ENCODE assay signal across 8 cellular contexts in the genomic region with DNA sequence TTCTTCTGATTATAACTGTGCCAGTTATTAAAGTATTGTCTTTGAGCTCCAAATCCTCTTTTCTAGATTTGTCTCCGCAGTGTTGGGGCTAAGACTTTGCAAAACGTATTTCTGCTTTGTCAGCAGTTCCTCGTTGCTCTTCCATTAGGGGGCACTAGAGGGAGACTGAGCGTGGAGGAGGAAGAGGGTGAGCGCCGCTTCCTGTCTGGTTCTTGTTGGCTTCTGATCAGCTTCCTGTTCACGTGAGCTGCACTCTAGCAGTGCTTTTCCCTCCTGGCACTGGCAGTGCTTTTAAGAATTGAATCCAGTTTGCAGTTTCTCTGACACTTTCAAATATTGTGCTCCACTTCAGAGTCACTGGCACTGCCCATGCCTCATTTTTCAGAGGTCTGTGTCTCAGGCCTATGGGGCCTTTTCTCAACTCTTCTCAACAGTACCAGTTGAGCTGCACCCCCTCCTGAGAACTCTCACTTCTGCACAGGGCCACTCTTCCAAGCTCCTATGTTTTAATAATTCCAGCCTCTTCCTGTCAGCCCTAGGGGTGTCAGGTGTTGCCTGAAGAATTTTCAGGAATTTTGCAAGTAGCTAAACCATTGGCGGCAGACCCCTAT. TPM values are rescaled to one million over a fixed set of nuclear protein-coding genes. Genes with fewer than 3 reads are reported as not detected.
DNase-seq lines count a peak whose midpoint lies in the region; ATAC-seq and TF ChIP-seq lines count a peak whose summit lies in the region.

No MANE protein-coding gene starts in this region.

- no peak for TF ChIP-seq POLR2A in stomach (IDR thresholded peaks at IDR 0.05)

- no peak overlapping the region for H3K9ac ChIP-seq in Loucy (ENCODE audit: low read depth, low read length, poor library complexity, severe bottlenecking)

- no peaks in the 10 kb centered on the region for H3K9me3 ChIP-seq in Loucy (ENCODE audit: insufficient read depth, low read depth, low read length)
- no peaks in the 10 kb centered on the region for H3K9me3 ChIP-seq in iPS DF 6.9 (ENCODE audit: control insufficient read depth, insufficient read depth, low read length)
- H3K9me3 ChIP-seq in stomach, result no peaks in the 10 kb centered on the region

- H3K4me3 ChIP-seq in Loucy (ENCODE audit: low read length, poor library complexity, severe bottlenecking), result peak overlapping the region; percentile 10
- H3K4me3 ChIP-seq in iPS DF 6.9 (ENCODE audit: low read length), result no peak overlapping the region
- no peak overlapping the region for H3K4me3 ChIP-seq in stomach

- no peaks in the 10 kb centered on the region for H3K4me1 ChIP-seq in Loucy (ENCODE audit: insufficient read depth, low read length, poor library complexity, severe bottlenecking)
- H3K4me1 ChIP-seq in iPS DF 6.9 (ENCODE audit: control insufficient read depth, insufficient read depth, low read length), result no peaks in the 10 kb centered on the region
- no peaks in the 10 kb centered on the region for H3K4me1 ChIP-seq in stomach

- intact Hi-C loops in stomach (cut with DNase I; ENCODE audit: low total_unique reads), result no loop called here

- no peaks in the 10 kb centered on the region for H3K79me2 ChIP-seq in Loucy (ENCODE audit: insufficient read depth, low read length)

- H2AFZ ChIP-seq in Loucy (ENCODE audit: low read length), result peak overlapping the region; percentile 86

- TF ChIP-seq CTCF in Loucy (conservative IDR thresholded peaks at IDR 0.05; ENCODE audit: low read length) (peak; percentile 70), stomach (IDR thresholded peaks at IDR 0.05) (peak in 2 of 7 experiments; percentile 13 to 29)

- H3F3A ChIP-seq in Loucy (ENCODE audit: low read depth), result no peaks in the 10 kb centered on the region

- H3K36me3 ChIP-seq in Loucy (ENCODE audit: insufficient read depth, low read length) (no peaks in the 10 kb centered on the region), iPS DF 6.9 (ENCODE audit: control insufficient read depth, insufficient read depth, low read length) (no peaks in the 10 kb centered on the region), stomach (no peaks in the 10 kb centered on the region)

- TF ChIP-seq EP300 in stomach (IDR thresholded peaks at IDR 0.05), result no peak

- no peaks in the 10 kb centered on the region for H4K20me1 ChIP-seq in Loucy (ENCODE audit: insufficient read depth, low read length, poor library complexity, severe bottlenecking)

- H3K9me2 ChIP-seq in Loucy (replicated peaks; ENCODE audit: low read depth, low read length), result no peaks in the 10 kb centered on the region

- H3K27me3 ChIP-seq in Loucy (ENCODE audit: insufficient read depth, low read length, poor library complexity, severe bottlenecking) (peaks cover 29% of the 10 kb centered on the region), iPS DF 6.9 (ENCODE audit: control insufficient read depth, insufficient read depth, low read length) (no peaks in the 10 kb centered on the region), stomach (no peaks in the 10 kb centered on the region)

- ATAC-seq in GM18867 (IDR thresholded peaks at IDR 0.05; ENCODE audit: unreplicated experiment) (peak; percentile 78), GM21723 (IDR thresholded peaks at IDR 0.05; ENCODE audit: unreplicated experiment) (no peak), GM19035 (IDR thresholded peaks at IDR 0.05; ENCODE audit: unreplicated experiment) (no peak)

- no peak overlapping the region for H3K27ac ChIP-seq in iPS DF 6.9 (ENCODE audit: low read length)
- H3K27ac ChIP-seq in stomach, result no peak overlapping the region

- WGBS in iPS DF 6.9 (ENCODE audit: insufficient coverage, insufficient read length), result no CpG with 5 or more reads among the region's 8 CpGs
- WGBS in stomach, 5 donors, result 63 to 70% (median 66%) methylated on average over 8 of the region's 8 CpGs

- H3K4me2 ChIP-seq in Loucy (ENCODE audit: low read depth, low read length, poor library complexity, severe bottlenecking), result peak overlapping the region; percentile 33

- peak; percentile 68 to 71 for DNase-seq in AML-193 (lab: John Stamatoyannopoulos, UW)
- peak; percentile 21 to 30 for DNase-seq in activated CD4-positive, alpha-beta T cell treated with anti-CD3 and anti-CD28 coated beads, Interleukin-2, amount 50 U/mL, for 48 hours
- DNase-seq in iPS DF 6.9 (ENCODE audit: low read depth, low spot score), result peak; percentile 29
- DNase-seq in stomach, result peak; percentile 28

RNA-seq across cellular contexts. Expression of a gene that starts 54.4 kb away (rescaled TPM):
- 10 to 100 TPM in 4 of 5 donors, 1 to 10 TPM in 1; 4.6 to 28.1 (median 15.6) TPM for total RNA-seq in stomach
- polyA plus RNA-seq in stomach, result 1 to 10 TPM; 1.8 to 4.1 (median 2.5) TPM
